Comparison of ENCODE assay signal across 8 cellular contexts in the genomic region with DNA sequence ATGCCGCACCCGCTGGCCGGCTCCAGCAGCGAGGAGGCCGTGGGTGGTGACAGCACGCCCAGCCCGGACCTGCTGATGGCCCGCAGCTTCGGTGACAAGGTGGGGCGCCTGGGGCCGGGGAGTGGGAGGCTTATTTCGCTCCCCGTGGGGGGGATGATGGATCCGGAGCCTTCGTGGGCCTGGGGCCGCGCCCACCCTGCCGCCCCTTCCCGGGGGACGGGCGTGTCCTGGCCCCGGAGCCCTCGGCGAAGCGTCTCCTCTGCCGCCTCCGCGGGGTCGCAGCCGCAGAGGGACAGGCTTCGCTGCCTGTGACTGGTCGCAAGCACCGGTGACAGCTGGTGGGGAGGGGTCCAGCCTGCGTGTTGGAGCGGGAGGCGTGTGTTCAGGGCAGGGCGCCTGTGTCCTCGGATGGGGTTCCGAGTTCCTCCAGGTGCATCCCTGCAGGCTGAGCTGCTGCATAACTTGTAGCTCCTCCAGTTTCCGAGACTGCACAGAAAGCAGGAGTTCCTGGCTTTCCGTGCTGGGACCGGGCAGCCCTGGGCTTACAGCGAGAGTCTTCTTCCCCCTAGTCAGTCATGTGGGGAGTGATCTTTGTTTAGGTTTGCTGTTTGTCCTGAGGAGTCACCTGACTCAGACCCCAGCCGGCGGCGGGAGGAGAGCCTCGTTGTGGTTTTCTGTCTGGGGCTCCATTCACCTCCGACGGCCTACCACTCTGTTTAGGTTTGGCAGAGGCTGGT. TPM values are rescaled to one million over a fixed set of nuclear protein-coding genes. Genes with fewer than 3 reads are reported as not detected.
DNase-seq lines count a peak whose midpoint lies in the region; ATAC-seq, FAIRE-seq and TF ChIP-seq lines count a peak whose summit lies in the region.

No MANE protein-coding gene starts in this region.

- H3K4me1 Mint-ChIP-seq in activated naive CD4-positive, alpha-beta T cell treated with anti-CD3 and anti-CD28 coated beads for 36 hours (ENCODE audit: low read depth): peaks cover 72% of the 10 kb centered on the region
- peaks cover 67% of the 10 kb centered on the region for H3K4me1 Mint-ChIP-seq in neural crest cell

- DNase-seq in D721Med (ENCODE audit: insufficient read length, low spot score): peak; percentile 45
- DNase-seq in RCC 7860 (ENCODE audit: low spot score): peak; percentile 79
- peak; percentile 61 for DNase-seq in activated naive CD4-positive, alpha-beta T cell treated with anti-CD3 and anti-CD28 coated beads for 36 hours
- peak; percentile 58 to 65 for DNase-seq in frontal cortex (ENCODE audit: low spot score in 2 of 2)
- DNase-seq in neural crest cell (ENCODE audit: low read depth, low spot score): peak; percentile 54

- H3K27me3 ChIP-seq in HUES48 (ENCODE audit: control insufficient read depth, insufficient read depth, low read length): peaks cover 12% of the 10 kb centered on the region

- TF ChIP-seq CTCF in D721Med (IDR thresholded peaks at IDR 0.05; ENCODE audit: insufficient read depth, missing control alignments) (no peak), neural crest cell (conservative IDR thresholded peaks at IDR 0.05) (no peak)

- peak overlapping the region; percentile 67 for H3K9ac ChIP-seq in HUES48 (ENCODE audit: low read depth, low read length)

- no peaks in the 10 kb centered on the region for H3K9me3 ChIP-seq in HUES48 (ENCODE audit: control insufficient read depth, insufficient read depth, low read length)

- CTCF ChIA-PET in activated naive CD4-positive, alpha-beta T cell treated with anti-CD3 and anti-CD28 coated beads for 36 hours (lab: Charles Lee): interaction anchor here (0.6 to 1.8 kb wide), 2 partner anchors 11 to 118 kb away, joined by 4 read pairs; no protein-coding TSS in a partner anchor

- H3K4me3 ChIP-seq in HUES48 (ENCODE audit: low read depth, low read length) (peak overlapping the region; percentile 81), urinary bladder (ENCODE audit: low read depth, low read length) (peak overlapping the region; percentile 96)

- WGBS in urinary bladder: under 1% methylated on average over 49 of the region's 49 CpGs

- H3K36me3 ChIP-seq in HUES48 (ENCODE audit: control insufficient read depth, insufficient read depth, low read length) (no peaks in the 10 kb centered on the region), urinary bladder (ENCODE audit: insufficient read depth) (no peaks in the 10 kb centered on the region)

- H3K27ac Mint-ChIP-seq in activated naive CD4-positive, alpha-beta T cell treated with anti-CD3 and anti-CD28 coated beads for 36 hours: no peak overlapping the region
- peak overlapping the region; percentile 90 for H3K27ac Mint-ChIP-seq in neural crest cell (ENCODE audit: unreplicated experiment)

- H3K27ac ChIP-seq in HUES48 (ENCODE audit: low read depth, low read length) (peak overlapping the region; percentile 70), urinary bladder (ENCODE audit: low read depth) (no peak overlapping the region)

- FAIRE-seq in D721Med (lab: Jason Lieb, UNC): no peak
- FAIRE-seq in RCC 7860 (lab: Jason Lieb, UNC): peak; percentile 80
- FAIRE-seq in frontal cortex (lab: Jason Lieb, UNC): no peak

- peak; percentile 29 for ATAC-seq in GM21423 (IDR thresholded peaks at IDR 0.05; ENCODE audit: unreplicated experiment)

- intact Hi-C loops in activated naive CD4-positive, alpha-beta T cell treated with anti-CD3 and anti-CD28 coated beads for 36 hours (cut with micrococcal nuclease): loop anchor here (5.0 to 10.0 kb wide), 6 partner anchors 471 to 1269 kb away; a partner anchor contains a TSS

- no peaks in the 10 kb centered on the region for H3K27me3 Mint-ChIP-seq in activated naive CD4-positive, alpha-beta T cell treated with anti-CD3 and anti-CD28 coated beads for 36 hours (ENCODE audit: low read depth)
- H3K27me3 Mint-ChIP-seq in neural crest cell (ENCODE audit: low read depth): no peaks in the 10 kb centered on the region

- H3K9me3 Mint-ChIP-seq in activated naive CD4-positive, alpha-beta T cell treated with anti-CD3 and anti-CD28 coated beads for 36 hours: no peaks in the 10 kb centered on the region
- no peaks in the 10 kb centered on the region for H3K9me3 Mint-ChIP-seq in neural crest cell

- peaks cover 21% of the 10 kb centered on the region for H3K4me1 ChIP-seq in HUES48 (ENCODE audit: control insufficient read depth, insufficient read depth, low read length)
- H3K4me1 ChIP-seq in urinary bladder (ENCODE audit: insufficient read depth): no peaks in the 10 kb centered on the region

- no peaks in the 10 kb centered on the region for H3K36me3 Mint-ChIP-seq in activated naive CD4-positive, alpha-beta T cell treated with anti-CD3 and anti-CD28 coated beads for 36 hours (ENCODE audit: low read depth)
- H3K36me3 Mint-ChIP-seq in neural crest cell (ENCODE audit: low read depth): no peaks in the 10 kb centered on the region

- H3K4me3 Mint-ChIP-seq in activated naive CD4-positive, alpha-beta T cell treated with anti-CD3 and anti-CD28 coated beads for 36 hours: peak overlapping the region; percentile 76
- H3K4me3 Mint-ChIP-seq in neural crest cell: peak overlapping the region; percentile 94

RNA-seq across cellular contexts. Expression of a gene that starts 0.7 kb away (rescaled TPM):
- total RNA-seq in activated naive CD4-positive, alpha-beta T cell treated with anti-CD3 and anti-CD28 coated beads for 36 hours: 1 to 10 TPM; 4.1 to 4.6 TPM
- total RNA-seq in frontal cortex (20.8 TPM), neural crest cell (14.5 and 15.5 TPM in 2 replicates), urinary bladder (20.7 TPM)
- 4.5 TPM for polyA plus RNA-seq in urinary bladder

RNA-seq across cellular contexts. Expression of a gene that starts 33.3 kb away (rescaled TPM):
- total RNA-seq in activated naive CD4-positive, alpha-beta T cell treated with anti-CD3 and anti-CD28 coated beads for 36 hours: 10 to 100 TPM; 31.1 to 33.4 TPM
- 35.1 TPM for total RNA-seq in frontal cortex
- total RNA-seq in neural crest cell: 37.7 and 43.6 TPM in 2 replicates
- 25.9 TPM for total RNA-seq in urinary bladder
- polyA plus RNA-seq in urinary bladder: 10.4 TPM
